1 cellular context compared by ENCODE assay signal in genomic region chr16:89836484-89836883, GRCh38.
A peak's percentile ranks its signal among the peaks of the same experiment; 100 is the strongest.
TF ChIP-seq lines count a peak whose summit lies in the region.
"Not testable (repeated sequence)": the region's sequence is repeated elsewhere in the genome, so short reads cannot be mapped to it uniquely, and the experiment has no call there.

No MANE protein-coding gene starts in this region.

TF ChIP-seq in HepG2, 621 proteins besides CTCF, POLR2A, EP300 and RAD21 (continues in another document):
- TF ChIP-seq ZMYM3 (CRISPR knock-in tag; IDR thresholded peaks at IDR 0.05) (0 out of 2 replicates have a peak, but pooled peaks have one; percentile 30), SOX13 (CRISPR knock-in tag; conservative IDR thresholded peaks at IDR 0.05 in 1 of 2, IDR thresholded peaks at IDR 0.05 in 1 of 2) (peak in 1 of 2 experiments; percentile 55; a peak in 1 of 4 replicates), RARG (CRISPR knock-in tag; IDR thresholded peaks at IDR 0.05; ENCODE audit: low read depth) (0 out of 2 replicates have a peak, but pooled peaks have one; percentile 29), TEAD3 (CRISPR knock-in tag; optimal IDR thresholded peaks at IDR 0.05; ENCODE audit: borderline replicate concordance) (peak; percentile 66), NR2C2 (CRISPR knock-in tag; IDR thresholded peaks at IDR 0.05; ENCODE audit: borderline replicate concordance) (peak; percentile 68; the same call in 1 of the 2 replicates), TFAP4 (IDR thresholded peaks at IDR 0.05; ENCODE audit: borderline replicate concordance, low read depth) (0 out of 2 replicates have a peak, but pooled peaks have one; percentile 21), NR2F2 (IDR thresholded peaks at IDR 0.05; ENCODE audit: borderline replicate concordance, low read depth) (peak; percentile 68), TBX2 (CRISPR knock-in tag; IDR thresholded peaks at IDR 0.05; ENCODE audit: borderline replicate concordance) (peak; percentile 76), ADNP (CRISPR knock-in tag; IDR thresholded peaks at IDR 0.05) (peak; percentile 78), HOXA3 (CRISPR knock-in tag; IDR thresholded peaks at IDR 0.05) (0 out of 2 replicates have a peak, but pooled peaks have one; percentile 3), JUND (CRISPR knock-in tag; IDR thresholded peaks at IDR 0.05) (peak; percentile 20; the same call in 1 of the 2 replicates), ZNF414 (CRISPR knock-in tag; IDR thresholded peaks at IDR 0.05) (peak; percentile 50; the same call in 1 of the 2 replicates), SOX5 (CRISPR knock-in tag; IDR thresholded peaks at IDR 0.05; ENCODE audit: borderline replicate concordance) (peak; percentile 62; the same call in 1 of the 2 replicates), MED1 (CRISPR knock-in tag; IDR thresholded peaks at IDR 0.05) (peak; percentile 23; the same call in 1 of the 2 replicates), NR2F1 (CRISPR knock-in tag; IDR thresholded peaks at IDR 0.05) (peak; percentile 87 to 94), JARID2 (CRISPR knock-in tag; IDR thresholded peaks at IDR 0.05; ENCODE audit: insufficient replicate concordance) (peak; percentile 14), ERF (CRISPR knock-in tag; IDR thresholded peaks at IDR 0.05) (0 out of 2 replicates have a peak, but pooled peaks have one; percentile 19), NCOA2 (CRISPR knock-in tag; IDR thresholded peaks at IDR 0.05) (peak; percentile 41; the same call in 1 of the 2 replicates), FOXP1 (CRISPR knock-in tag; IDR thresholded peaks at IDR 0.05) (peak; percentile 22; the same call in 1 of the 2 replicates), NCOR1 (IDR thresholded peaks at IDR 0.05; ENCODE audit: borderline replicate concordance, low read length) (peak; percentile 43; the same call in 1 of the 2 replicates), SOX6 (CRISPR knock-in tag; IDR thresholded peaks at IDR 0.05) (peak; percentile 66; the same call in 1 of the 2 replicates), ZNF816 (CRISPR knock-in tag; IDR thresholded peaks at IDR 0.05; ENCODE audit: borderline replicate concordance) (0 out of 2 replicates have a peak, but pooled peaks have one; percentile 38), NONO (CRISPR knock-in tag; conservative IDR thresholded peaks at IDR 0.05) (0 out of 2 replicates have a peak, but pooled peaks have one; percentile 29), ELF3 (CRISPR knock-in tag; IDR thresholded peaks at IDR 0.05) (peak; percentile 41; the same call in 1 of the 2 replicates), THRA (CRISPR knock-in tag; IDR thresholded peaks at IDR 0.05; ENCODE audit: borderline replicate concordance) (peak; percentile 63; the same call in 1 of the 2 replicates), FOXA3 (CRISPR knock-in tag; IDR thresholded peaks at IDR 0.05) (peak; percentile 51), RXRB (CRISPR knock-in tag; IDR thresholded peaks at IDR 0.05; ENCODE audit: borderline replicate concordance) (peak; percentile 86; the same call in 1 of the 2 replicates), RARA (CRISPR knock-in tag; IDR thresholded peaks at IDR 0.05) (peak; percentile 91), ZNF441 (CRISPR knock-in tag; IDR thresholded peaks at IDR 0.05; ENCODE audit: borderline replicate concordance) (0 out of 2 replicates have a peak, but pooled peaks have one; percentile 13), ZBTB20 (CRISPR knock-in tag; IDR thresholded peaks at IDR 0.05; ENCODE audit: borderline replicate concordance, low read depth) (peak; percentile 81; the same call in 1 of the 2 replicates), PATZ1 (CRISPR knock-in tag; IDR thresholded peaks at IDR 0.05) (peak; percentile 50; the same call in 1 of the 2 replicates), GABPA (CRISPR knock-in tag; IDR thresholded peaks at IDR 0.05; ENCODE audit: low read depth) (peak; percentile 37; the same call in 1 of the 2 replicates)
- TF ChIP-seq SOX13 (IDR thresholded peaks at IDR 0.05); FOXP1 (IDR thresholded peaks at IDR 0.05); SOX6 (IDR thresholded peaks at IDR 0.05); NONO (IDR thresholded peaks at IDR 0.05); GABPA (IDR thresholded peaks at IDR 0.05; ENCODE audit: low read depth, low read length): not testable (repeated sequence)
- TF ChIP-seq, protein P1, sequence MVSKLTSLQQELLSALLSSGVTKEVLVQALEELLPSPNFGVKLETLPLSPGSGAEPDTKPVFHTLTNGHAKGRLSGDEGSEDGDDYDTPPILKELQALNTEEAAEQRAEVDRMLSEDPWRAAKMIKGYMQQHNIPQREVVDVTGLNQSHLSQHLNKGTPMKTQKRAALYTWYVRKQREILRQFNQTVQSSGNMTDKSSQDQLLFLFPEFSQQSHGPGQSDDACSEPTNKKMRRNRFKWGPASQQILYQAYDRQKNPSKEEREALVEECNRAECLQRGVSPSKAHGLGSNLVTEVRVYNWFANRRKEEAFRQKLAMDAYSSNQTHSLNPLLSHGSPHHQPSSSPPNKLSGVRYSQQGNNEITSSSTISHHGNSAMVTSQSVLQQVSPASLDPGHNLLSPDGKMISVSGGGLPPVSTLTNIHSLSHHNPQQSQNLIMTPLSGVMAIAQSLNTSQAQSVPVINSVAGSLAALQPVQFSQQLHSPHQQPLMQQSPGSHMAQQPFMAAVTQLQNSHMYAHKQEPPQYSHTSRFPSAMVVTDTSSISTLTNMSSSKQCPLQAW (CRISPR knock-in tag; IDR thresholded peaks at IDR 0.05): 0 out of 2 replicates have a peak, but pooled peaks have one; percentile 24
- TF ChIP-seq, protein P2, sequence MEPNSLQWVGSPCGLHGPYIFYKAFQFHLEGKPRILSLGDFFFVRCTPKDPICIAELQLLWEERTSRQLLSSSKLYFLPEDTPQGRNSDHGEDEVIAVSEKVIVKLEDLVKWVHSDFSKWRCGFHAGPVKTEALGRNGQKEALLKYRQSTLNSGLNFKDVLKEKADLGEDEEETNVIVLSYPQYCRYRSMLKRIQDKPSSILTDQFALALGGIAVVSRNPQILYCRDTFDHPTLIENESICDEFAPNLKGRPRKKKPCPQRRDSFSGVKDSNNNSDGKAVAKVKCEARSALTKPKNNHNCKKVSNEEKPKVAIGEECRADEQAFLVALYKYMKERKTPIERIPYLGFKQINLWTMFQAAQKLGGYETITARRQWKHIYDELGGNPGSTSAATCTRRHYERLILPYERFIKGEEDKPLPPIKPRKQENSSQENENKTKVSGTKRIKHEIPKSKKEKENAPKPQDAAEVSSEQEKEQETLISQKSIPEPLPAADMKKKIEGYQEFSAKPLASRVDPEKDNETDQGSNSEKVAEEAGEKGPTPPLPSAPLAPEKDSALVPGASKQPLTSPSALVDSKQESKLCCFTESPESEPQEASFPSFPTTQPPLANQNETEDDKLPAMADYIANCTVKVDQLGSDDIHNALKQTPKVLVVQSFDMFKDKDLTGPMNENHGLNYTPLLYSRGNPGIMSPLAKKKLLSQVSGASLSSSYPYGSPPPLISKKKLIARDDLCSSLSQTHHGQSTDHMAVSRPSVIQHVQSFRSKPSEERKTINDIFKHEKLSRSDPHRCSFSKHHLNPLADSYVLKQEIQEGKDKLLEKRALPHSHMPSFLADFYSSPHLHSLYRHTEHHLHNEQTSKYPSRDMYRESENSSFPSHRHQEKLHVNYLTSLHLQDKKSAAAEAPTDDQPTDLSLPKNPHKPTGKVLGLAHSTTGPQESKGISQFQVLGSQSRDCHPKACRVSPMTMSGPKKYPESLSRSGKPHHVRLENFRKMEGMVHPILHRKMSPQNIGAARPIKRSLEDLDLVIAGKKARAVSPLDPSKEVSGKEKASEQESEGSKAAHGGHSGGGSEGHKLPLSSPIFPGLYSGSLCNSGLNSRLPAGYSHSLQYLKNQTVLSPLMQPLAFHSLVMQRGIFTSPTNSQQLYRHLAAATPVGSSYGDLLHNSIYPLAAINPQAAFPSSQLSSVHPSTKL (CRISPR knock-in tag; IDR thresholded peaks at IDR 0.05): peak; percentile 71
- TF ChIP-seq, protein P3, sequence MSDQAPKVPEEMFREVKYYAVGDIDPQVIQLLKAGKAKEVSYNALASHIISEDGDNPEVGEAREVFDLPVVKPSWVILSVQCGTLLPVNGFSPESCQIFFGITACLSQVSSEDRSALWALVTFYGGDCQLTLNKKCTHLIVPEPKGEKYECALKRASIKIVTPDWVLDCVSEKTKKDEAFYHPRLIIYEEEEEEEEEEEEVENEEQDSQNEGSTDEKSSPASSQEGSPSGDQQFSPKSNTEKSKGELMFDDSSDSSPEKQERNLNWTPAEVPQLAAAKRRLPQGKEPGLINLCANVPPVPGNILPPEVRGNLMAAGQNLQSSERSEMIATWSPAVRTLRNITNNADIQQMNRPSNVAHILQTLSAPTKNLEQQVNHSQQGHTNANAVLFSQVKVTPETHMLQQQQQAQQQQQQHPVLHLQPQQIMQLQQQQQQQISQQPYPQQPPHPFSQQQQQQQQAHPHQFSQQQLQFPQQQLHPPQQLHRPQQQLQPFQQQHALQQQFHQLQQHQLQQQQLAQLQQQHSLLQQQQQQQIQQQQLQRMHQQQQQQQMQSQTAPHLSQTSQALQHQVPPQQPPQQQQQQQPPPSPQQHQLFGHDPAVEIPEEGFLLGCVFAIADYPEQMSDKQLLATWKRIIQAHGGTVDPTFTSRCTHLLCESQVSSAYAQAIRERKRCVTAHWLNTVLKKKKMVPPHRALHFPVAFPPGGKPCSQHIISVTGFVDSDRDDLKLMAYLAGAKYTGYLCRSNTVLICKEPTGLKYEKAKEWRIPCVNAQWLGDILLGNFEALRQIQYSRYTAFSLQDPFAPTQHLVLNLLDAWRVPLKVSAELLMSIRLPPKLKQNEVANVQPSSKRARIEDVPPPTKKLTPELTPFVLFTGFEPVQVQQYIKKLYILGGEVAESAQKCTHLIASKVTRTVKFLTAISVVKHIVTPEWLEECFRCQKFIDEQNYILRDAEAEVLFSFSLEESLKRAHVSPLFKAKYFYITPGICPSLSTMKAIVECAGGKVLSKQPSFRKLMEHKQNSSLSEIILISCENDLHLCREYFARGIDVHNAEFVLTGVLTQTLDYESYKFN (CRISPR knock-in tag; conservative IDR thresholded peaks at IDR 0.05): peak; percentile 56
- TF ChIP-seq, protein P4, sequence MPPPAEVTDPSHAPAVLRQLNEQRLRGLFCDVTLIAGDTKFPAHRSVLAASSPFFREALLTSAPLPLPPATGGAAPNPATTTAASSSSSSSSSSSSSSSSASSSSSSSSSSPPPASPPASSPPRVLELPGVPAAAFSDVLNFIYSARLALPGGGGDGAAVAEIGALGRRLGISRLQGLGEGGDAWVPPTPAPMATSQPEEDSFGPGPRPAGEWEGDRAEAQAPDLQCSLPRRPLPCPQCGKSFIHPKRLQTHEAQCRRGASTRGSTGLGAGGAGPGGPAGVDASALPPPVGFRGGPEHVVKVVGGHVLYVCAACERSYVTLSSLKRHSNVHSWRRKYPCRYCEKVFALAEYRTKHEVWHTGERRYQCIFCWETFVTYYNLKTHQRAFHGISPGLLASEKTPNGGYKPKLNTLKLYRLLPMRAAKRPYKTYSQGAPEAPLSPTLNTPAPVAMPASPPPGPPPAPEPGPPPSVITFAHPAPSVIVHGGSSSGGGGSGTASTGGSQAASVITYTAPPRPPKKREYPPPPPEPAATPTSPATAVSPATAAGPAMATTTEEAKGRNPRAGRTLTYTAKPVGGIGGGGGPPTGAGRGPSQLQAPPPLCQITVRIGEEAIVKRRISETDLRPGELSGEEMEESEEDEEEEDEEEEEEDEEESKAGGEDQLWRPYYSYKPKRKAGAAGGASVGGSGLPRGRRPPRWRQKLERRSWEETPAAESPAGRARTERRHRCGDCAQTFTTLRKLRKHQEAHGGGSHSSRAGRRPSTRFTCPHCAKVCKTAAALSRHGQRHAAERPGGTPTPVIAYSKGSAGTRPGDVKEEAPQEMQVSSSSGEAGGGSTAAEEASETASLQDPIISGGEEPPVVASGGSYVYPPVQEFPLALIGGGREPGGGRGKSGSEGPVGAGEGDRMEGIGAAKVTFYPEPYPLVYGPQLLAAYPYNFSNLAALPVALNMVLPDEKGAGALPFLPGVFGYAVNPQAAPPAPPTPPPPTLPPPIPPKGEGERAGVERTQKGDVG (CRISPR knock-in tag; IDR thresholded peaks at IDR 0.05; ENCODE audit: borderline replicate concordance): peak; percentile 88; the same call in 1 of the 2 replicates
